ENCODE assay signal across 1 cellular context in genomic region chr4:147928400-147928799, GRCh38.
TF ChIP-seq lines count a peak whose summit lies in the region.

No MANE protein-coding gene starts in this region.

TF ChIP-seq in GM23338, 12 proteins besides CTCF, POLR2A, EP300 and RAD21 (continued from another document):
- TF ChIP-seq, protein P1, sequence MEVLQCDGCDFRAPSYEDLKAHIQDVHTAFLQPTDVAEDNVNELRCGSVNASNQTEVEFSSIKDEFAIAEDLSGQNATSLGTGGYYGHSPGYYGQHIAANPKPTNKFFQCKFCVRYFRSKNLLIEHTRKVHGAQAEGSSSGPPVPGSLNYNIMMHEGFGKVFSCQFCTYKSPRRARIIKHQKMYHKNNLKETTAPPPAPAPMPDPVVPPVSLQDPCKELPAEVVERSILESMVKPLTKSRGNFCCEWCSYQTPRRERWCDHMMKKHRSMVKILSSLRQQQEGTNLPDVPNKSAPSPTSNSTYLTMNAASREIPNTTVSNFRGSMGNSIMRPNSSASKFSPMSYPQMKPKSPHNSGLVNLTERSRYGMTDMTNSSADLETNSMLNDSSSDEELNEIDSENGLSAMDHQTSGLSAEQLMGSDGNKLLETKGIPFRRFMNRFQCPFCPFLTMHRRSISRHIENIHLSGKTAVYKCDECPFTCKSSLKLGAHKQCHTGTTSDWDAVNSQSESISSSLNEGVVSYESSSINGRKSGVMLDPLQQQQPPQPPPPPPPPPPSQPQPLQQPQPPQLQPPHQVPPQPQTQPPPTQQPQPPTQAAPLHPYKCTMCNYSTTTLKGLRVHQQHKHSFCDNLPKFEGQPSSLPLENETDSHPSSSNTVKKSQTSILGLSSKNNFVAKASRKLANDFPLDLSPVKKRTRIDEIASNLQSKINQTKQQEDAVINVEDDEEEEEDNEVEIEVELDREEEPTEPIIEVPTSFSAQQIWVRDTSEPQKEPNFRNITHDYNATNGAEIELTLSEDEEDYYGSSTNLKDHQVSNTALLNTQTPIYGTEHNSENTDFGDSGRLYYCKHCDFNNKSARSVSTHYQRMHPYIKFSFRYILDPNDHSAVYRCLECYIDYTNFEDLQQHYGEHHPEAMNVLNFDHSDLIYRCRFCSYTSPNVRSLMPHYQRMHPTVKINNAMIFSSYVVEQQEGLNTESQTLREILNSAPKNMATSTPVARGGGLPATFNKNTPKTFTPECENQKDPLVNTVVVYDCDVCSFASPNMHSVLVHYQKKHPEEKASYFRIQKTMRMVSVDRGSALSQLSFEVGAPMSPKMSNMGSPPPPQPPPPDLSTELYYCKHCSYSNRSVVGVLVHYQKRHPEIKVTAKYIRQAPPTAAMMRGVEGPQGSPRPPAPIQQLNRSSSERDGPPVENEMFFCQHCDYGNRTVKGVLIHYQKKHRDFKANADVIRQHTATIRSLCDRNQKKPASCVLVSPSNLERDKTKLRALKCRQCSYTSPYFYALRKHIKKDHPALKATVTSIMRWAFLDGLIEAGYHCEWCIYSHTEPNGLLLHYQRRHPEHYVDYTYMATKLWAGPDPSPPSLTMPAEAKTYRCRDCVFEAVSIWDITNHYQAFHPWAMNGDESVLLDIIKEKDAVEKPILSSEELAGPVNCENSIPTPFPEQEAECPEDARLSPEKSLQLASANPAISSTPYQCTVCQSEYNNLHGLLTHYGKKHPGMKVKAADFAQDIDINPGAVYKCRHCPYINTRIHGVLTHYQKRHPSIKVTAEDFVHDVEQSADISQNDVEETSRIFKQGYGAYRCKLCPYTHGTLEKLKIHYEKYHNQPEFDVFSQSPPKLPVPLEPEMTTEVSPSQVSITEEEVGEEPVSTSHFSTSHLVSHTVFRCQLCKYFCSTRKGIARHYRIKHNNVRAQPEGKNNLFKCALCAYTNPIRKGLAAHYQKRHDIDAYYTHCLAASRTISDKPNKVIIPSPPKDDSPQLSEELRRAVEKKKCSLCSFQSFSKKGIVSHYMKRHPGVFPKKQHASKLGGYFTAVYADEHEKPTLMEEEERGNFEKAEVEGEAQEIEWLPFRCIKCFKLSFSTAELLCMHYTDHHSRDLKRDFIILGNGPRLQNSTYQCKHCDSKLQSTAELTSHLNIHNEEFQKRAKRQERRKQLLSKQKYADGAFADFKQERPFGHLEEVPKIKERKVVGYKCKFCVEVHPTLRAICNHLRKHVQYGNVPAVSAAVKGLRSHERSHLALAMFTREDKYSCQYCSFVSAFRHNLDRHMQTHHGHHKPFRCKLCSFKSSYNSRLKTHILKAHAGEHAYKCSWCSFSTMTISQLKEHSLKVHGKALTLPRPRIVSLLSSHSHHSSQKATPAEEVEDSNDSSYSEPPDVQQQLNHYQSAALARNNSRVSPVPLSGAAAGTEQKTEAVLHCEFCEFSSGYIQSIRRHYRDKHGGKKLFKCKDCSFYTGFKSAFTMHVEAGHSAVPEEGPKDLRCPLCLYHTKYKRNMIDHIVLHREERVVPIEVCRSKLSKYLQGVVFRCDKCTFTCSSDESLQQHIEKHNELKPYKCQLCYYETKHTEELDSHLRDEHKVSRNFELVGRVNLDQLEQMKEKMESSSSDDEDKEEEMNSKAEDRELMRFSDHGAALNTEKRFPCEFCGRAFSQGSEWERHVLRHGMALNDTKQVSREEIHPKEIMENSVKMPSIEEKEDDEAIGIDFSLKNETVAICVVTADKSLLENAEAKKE (CRISPR knock-in tag; IDR thresholded peaks at IDR 0.05) = no peak
- no peak for TF ChIP-seq POLR2AphosphoS5 (IDR thresholded peaks at IDR 0.05; ENCODE audit: low read depth)
- TF ChIP-seq ZNF114 (CRISPR knock-in tag; IDR thresholded peaks at IDR 0.05) = no peak
- no peak for TF ChIP-seq ZNF331 (CRISPR knock-in tag; IDR thresholded peaks at IDR 0.05; ENCODE audit: low read depth)
